ENCODE assay signal across 16 cellular contexts in the genomic region with DNA sequence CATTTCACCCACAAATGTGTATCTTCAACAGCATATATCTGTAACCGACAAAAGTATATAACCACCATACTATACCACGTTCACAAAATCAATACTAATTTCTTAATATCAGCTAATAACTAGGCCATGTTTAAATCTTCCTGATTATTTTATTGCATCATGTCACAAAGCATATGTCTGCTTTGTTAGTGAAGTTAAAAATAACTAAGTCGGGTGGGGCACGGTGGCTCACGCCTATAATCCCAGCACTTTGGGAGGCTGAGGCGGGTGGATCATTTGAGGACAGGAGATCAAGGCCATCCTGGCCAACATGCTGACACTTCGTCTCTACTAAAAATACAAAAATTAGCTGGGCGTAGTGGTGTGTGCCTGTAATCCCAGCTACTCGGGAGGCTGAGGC. TPM values are rescaled to one million over a fixed set of nuclear protein-coding genes. Genes with fewer than 3 reads are reported as not detected.
DNase-seq lines count a peak whose midpoint lies in the region; ATAC-seq and TF ChIP-seq lines count a peak whose summit lies in the region.
"Had no signal": no experiment of that assay in that cellular context is flagged by ENCODE, and none has a peak within 500 bp of the region (broad histone marks: within the 10 kb centered on the region; RNA-seq: fewer than 3 reads in every experiment).

No MANE protein-coding gene starts in this region.

- H3K36me3 ChIP-seq in SK-N-MC (ENCODE audit: insufficient read depth, low read length) (peaks cover 30% of the 10 kb centered on the region), vagina (peaks cover 0 to 25% of the 10 kb centered on the region in 2 donors), left lung (peaks cover 0 to 85% of the 10 kb centered on the region in 2 donors)

- H3K9me3 ChIP-seq in SK-N-MC (ENCODE audit: low read depth, low read length) (no peaks in the 10 kb centered on the region), vagina (no peaks in the 10 kb centered on the region), left lung (no peaks in the 10 kb centered on the region)
- H3K9me3 ChIP-seq: Caco-2 had no signal

- CTCF ChIA-PET in activated naive CD4-positive, alpha-beta T cell treated with anti-CD3 and anti-CD28 coated beads for 36 hours (lab: Charles Lee): no interaction called here

- no peaks in the 10 kb centered on the region for H3K9me3 Mint-ChIP-seq in activated naive CD4-positive, alpha-beta T cell treated with anti-CD3 and anti-CD28 coated beads, Interleukin-2, amount 50 U/mL, for 24 hours
- H3K9me3 Mint-ChIP-seq in activated naive CD4-positive, alpha-beta T cell treated with anti-CD3 and anti-CD28 coated beads for 36 hours: no peaks in the 10 kb centered on the region
- H3K9me3 Mint-ChIP-seq in neural crest cell: no peaks in the 10 kb centered on the region
- H3K9me3 Mint-ChIP-seq: CD8-positive, alpha-beta memory T cell had no signal

- TF ChIP-seq CTCF in neural crest cell (conservative IDR thresholded peaks at IDR 0.05): no peak
- no peak for TF ChIP-seq CTCF in vagina (IDR thresholded peaks at IDR 0.05)
- no peak for TF ChIP-seq CTCF in left lung (IDR thresholded peaks at IDR 0.05)

- H3K27ac Mint-ChIP-seq in activated naive CD4-positive, alpha-beta T cell treated with anti-CD3 and anti-CD28 coated beads, Interleukin-2, amount 50 U/mL, for 24 hours: peak overlapping the region; percentile 6
- no peak overlapping the region for H3K27ac Mint-ChIP-seq in activated naive CD4-positive, alpha-beta T cell treated with anti-CD3 and anti-CD28 coated beads for 36 hours
- H3K27ac Mint-ChIP-seq in neural crest cell (ENCODE audit: unreplicated experiment): peak overlapping the region; percentile 27

- peaks cover 17% of the 10 kb centered on the region for H3K36me3 Mint-ChIP-seq in activated naive CD4-positive, alpha-beta T cell treated with anti-CD3 and anti-CD28 coated beads, Interleukin-2, amount 50 U/mL, for 24 hours
- H3K36me3 Mint-ChIP-seq in activated naive CD4-positive, alpha-beta T cell treated with anti-CD3 and anti-CD28 coated beads for 36 hours (ENCODE audit: low read depth): peaks cover 21% of the 10 kb centered on the region
- H3K36me3 Mint-ChIP-seq in neural crest cell (ENCODE audit: low read depth): peaks cover 9% of the 10 kb centered on the region

- ATAC-seq in left lung (no peak), esophagus mucosa (no peak), HG02798 (IDR thresholded peaks at IDR 0.05; ENCODE audit: poor library complexity, unreplicated experiment) (no peak)
- ATAC-seq: HepG2 had no signal

- no peaks in the 10 kb centered on the region for H3K4me1 ChIP-seq in vagina
- H3K4me1 ChIP-seq in left lung: no peaks in the 10 kb centered on the region
- H3K4me1 ChIP-seq: Caco-2 had no signal

- H3K27ac ChIP-seq in SK-N-MC: peak overlapping the region; percentile 60; the same call in 1 of the 2 replicates
- no peak overlapping the region for H3K27ac ChIP-seq in vagina
- H3K27ac ChIP-seq in left lung: no peak overlapping the region
- H3K27ac ChIP-seq: 22Rv1 had no signal

- H3K4me3 Mint-ChIP-seq in activated naive CD4-positive, alpha-beta T cell treated with anti-CD3 and anti-CD28 coated beads, Interleukin-2, amount 50 U/mL, for 24 hours: no peak overlapping the region
- H3K4me3 Mint-ChIP-seq in activated naive CD4-positive, alpha-beta T cell treated with anti-CD3 and anti-CD28 coated beads for 36 hours: no peak overlapping the region
- no peak overlapping the region for H3K4me3 Mint-ChIP-seq in neural crest cell
- H3K4me3 Mint-ChIP-seq: CD14-positive monocyte; CD8-positive, alpha-beta memory T cell had no signal

- H3K27me3 ChIP-seq in vagina (no peaks in the 10 kb centered on the region), left lung (no peaks in the 10 kb centered on the region)

- intact Hi-C loops in activated naive CD4-positive, alpha-beta T cell treated with anti-CD3 and anti-CD28 coated beads for 36 hours (cut with micrococcal nuclease): no loop called here
- intact Hi-C loops in vagina (cut with DNase I): no loop called here
- intact Hi-C loops in left lung (cut with DNase I): no loop called here

- H3K4me3 ChIP-seq in SK-N-MC (no peak overlapping the region), vagina (no peak overlapping the region), left lung (no peak overlapping the region)

- no peak for TF ChIP-seq POLR2A in vagina (IDR thresholded peaks at IDR 0.05)

- no peak overlapping the region for H3K9ac ChIP-seq in SK-N-MC (ENCODE audit: insufficient read length)

- no peaks in the 10 kb centered on the region for H3K27me3 Mint-ChIP-seq in activated naive CD4-positive, alpha-beta T cell treated with anti-CD3 and anti-CD28 coated beads, Interleukin-2, amount 50 U/mL, for 24 hours
- no peaks in the 10 kb centered on the region for H3K27me3 Mint-ChIP-seq in activated naive CD4-positive, alpha-beta T cell treated with anti-CD3 and anti-CD28 coated beads for 36 hours (ENCODE audit: low read depth)
- H3K27me3 Mint-ChIP-seq in neural crest cell (ENCODE audit: low read depth): no peaks in the 10 kb centered on the region
- H3K27me3 Mint-ChIP-seq: CD8-positive, alpha-beta memory T cell had no signal

- H3K4me1 Mint-ChIP-seq in activated naive CD4-positive, alpha-beta T cell treated with anti-CD3 and anti-CD28 coated beads, Interleukin-2, amount 50 U/mL, for 24 hours: peaks cover 4% of the 10 kb centered on the region
- no peaks in the 10 kb centered on the region for H3K4me1 Mint-ChIP-seq in activated naive CD4-positive, alpha-beta T cell treated with anti-CD3 and anti-CD28 coated beads for 36 hours (ENCODE audit: low read depth)
- H3K4me1 Mint-ChIP-seq in neural crest cell: peaks cover 4% of the 10 kb centered on the region
- H3K4me1 Mint-ChIP-seq: CD14-positive monocyte had no signal

- DNase-seq in activated naive CD4-positive, alpha-beta T cell treated with anti-CD3 and anti-CD28 coated beads for 36 hours: no peak
- no peak for DNase-seq in SK-N-MC (ENCODE audit: low read depth, low spot score)
- DNase-seq in neural crest cell (ENCODE audit: low read depth, low spot score): no peak
- no peak for DNase-seq in vagina (ENCODE audit: extremely low spot score in 2 of 2)
- DNase-seq in left lung: no peak
- DNase-seq: Caco-2; CD8-positive, alpha-beta memory T cell; DMS53; GF-D8; HCEC 1CT had no signal

RNA-seq across cellular contexts. Expression of a gene that starts 47.7 kb away (rescaled TPM):
- total RNA-seq in activated naive CD4-positive, alpha-beta T cell treated with anti-CD3 and anti-CD28 coated beads for 36 hours: 10 to 100 TPM; 42.2 to 45.0 TPM
- 42.4 and 44.3 TPM in 2 replicates for total RNA-seq in neural crest cell
- 47.9 TPM for total RNA-seq in vagina
- 10 to 100 TPM; 60.9 to 65.7 TPM for total RNA-seq in left lung
- 33.3 TPM for total RNA-seq in esophagus mucosa
